ENCODE assay signal across 8 cellular contexts in genomic region chr5:109191153-109191558, GRCh38.
DNase-seq lines count a peak whose midpoint lies in the region; ATAC-seq, FAIRE-seq and TF ChIP-seq lines count a peak whose summit lies in the region.

No MANE protein-coding gene starts in this region.

- no peak overlapping the region for H3K4ac ChIP-seq in IMR-90 (ENCODE audit: low read depth, low read length)

- peaks cover 2% of the 10 kb centered on the region for H3K36me3 ChIP-seq in IMR-90 (ENCODE audit: control insufficient read depth, insufficient read depth, low read length)

- POLR2A ChIA-PET in IMR-90 (lab: Charles Lee; ENCODE audit: unreplicated experiment): no interaction called here

- no peak for TF ChIP-seq CTCF in IMR-90 (conservative IDR thresholded peaks at IDR 0.05; ENCODE audit: low read depth, low read length)

- H3K23ac ChIP-seq in IMR-90 (ENCODE audit: low read depth, low read length): no peak overlapping the region

- intact Hi-C loops in IMR-90 (cut with micrococcal nuclease): no loop called here

- 0 out of 2 replicates have a peak, but pooled peaks cover under 1% of the 10 kb centered on the region for H3K9me1 ChIP-seq in IMR-90 (ENCODE audit: insufficient read depth, low read length)

- H3K4me3 ChIP-seq in IMR-90 (ENCODE audit: insufficient read depth, low read depth, low read length): no peak overlapping the region

- no peaks in the 10 kb centered on the region for H3K9me3 ChIP-seq in IMR-90 (ENCODE audit: control insufficient read depth, insufficient read depth, low read length)

- no peak overlapping the region for H2AFZ ChIP-seq in IMR-90 (replicated peaks; ENCODE audit: low read length, poor library complexity)

- no CpG with 5 or more reads among the region's 2 CpGs for WGBS in IMR-90 (ENCODE audit: extremely low coverage in 2 of 2, insufficient read length in 1 of 2), 2 experiments

- no peak overlapping the region for H2BK20ac ChIP-seq in IMR-90 (ENCODE audit: low read depth, low read length)

- no peak overlapping the region for H3K27ac ChIP-seq in IMR-90 (ENCODE audit: insufficient read depth, low read length)

- H2BK120ac ChIP-seq in IMR-90 (ENCODE audit: low read depth, low read length): no peak overlapping the region

- in situ Hi-C loops in IMR-90 (cut with MboI; ENCODE audit: low sequenced_read_pairs): no loop called here

- no peak overlapping the region for H3K56ac ChIP-seq in IMR-90 (ENCODE audit: extremely low read depth, insufficient read depth, low read length)

- no peak overlapping the region for H2BK15ac ChIP-seq in IMR-90 (ENCODE audit: low read depth, low read length)

- no peaks in the 10 kb centered on the region for H3K27me3 ChIP-seq in IMR-90 (ENCODE audit: control insufficient read depth, insufficient read depth, low read length)

- H3K4me2 ChIP-seq in IMR-90 (ENCODE audit: low read depth, low read length): no peak overlapping the region

- no TSS peak for BruUV-seq in IMR-90 (replicated peaks; lab: Mats Ljungman, UMichigan)

- no peak overlapping the region for H3K9ac ChIP-seq in IMR-90 (ENCODE audit: low read depth, low read length)

- dilution Hi-C loops in IMR-90 (cut with HindIII; ENCODE audit: low sequenced_read_pairs, unreplicated experiment): no loop called here

- peak; percentile 75 for ATAC-seq in GM19395 (IDR thresholded peaks at IDR 0.05; ENCODE audit: unreplicated experiment)
- ATAC-seq in IMR-90 (ENCODE audit: low read depth): no peak
- ATAC-seq in HG03097 (IDR thresholded peaks at IDR 0.05; ENCODE audit: low FRiP score, unreplicated experiment): no peak
- no peak for ATAC-seq in HG03139 (IDR thresholded peaks at IDR 0.05; ENCODE audit: unreplicated experiment)

- H3K79me1 ChIP-seq in IMR-90 (ENCODE audit: low read depth in 1 of 2, low read length in 2 of 2): no peaks in the 10 kb centered on the region

- no peak overlapping the region for H3K18ac ChIP-seq in IMR-90 (ENCODE audit: low read depth, low read length)

- H2BK5ac ChIP-seq in IMR-90 (ENCODE audit: low read depth, low read length, poor library complexity, severe bottlenecking): no peak overlapping the region

- TF ChIP-seq RAD21 in IMR-90 (IDR thresholded peaks at IDR 0.05; ENCODE audit: low read length): no peak

- H2AK5ac ChIP-seq in IMR-90 (ENCODE audit: low read depth, low read length): no peak overlapping the region

- peak; percentile 15 for FAIRE-seq in endometrium (lab: Jason Lieb, UNC)

- CTCF ChIA-PET in IMR-90 (lab: Yijun Ruan, JAX): no interaction called here

- no peak for TF ChIP-seq POLR2A in IMR-90 (IDR thresholded peaks at IDR 0.05; ENCODE audit: low read depth, low read length)

- no peak overlapping the region for H4K91ac ChIP-seq in IMR-90 (ENCODE audit: insufficient read depth, low read depth, low read length)

- peaks cover 5% of the 10 kb centered on the region; the same call in 1 of the 2 replicates for H3K4me1 ChIP-seq in IMR-90 (ENCODE audit: control insufficient read depth, insufficient read depth, low read length)

- H3K14ac ChIP-seq in IMR-90 (replicated peaks; ENCODE audit: low read depth, low read length): no peak overlapping the region

- H2AK9ac ChIP-seq in IMR-90 (replicated peaks; ENCODE audit: low read depth, low read length, poor library complexity): no peak overlapping the region

- H4K5ac ChIP-seq in IMR-90 (ENCODE audit: low read depth, low read length): no peak overlapping the region

- no peak overlapping the region for H4K8ac ChIP-seq in IMR-90 (ENCODE audit: low read depth in 2 of 2, low read length in 2 of 2)

- H4K20me1 ChIP-seq in IMR-90 (ENCODE audit: insufficient read depth, low read length): no peaks in the 10 kb centered on the region

- DNase-seq in AG20443 (ENCODE audit: low spot score): peak; percentile 40
- peak; percentile 64 for DNase-seq in IMR-90
- no peak for DNase-seq in SKM-1 treated with dmso at 0.1 percent for 144 hours (lab: John Stamatoyannopoulos, UW; ENCODE audit: unreplicated experiment)
- DNase-seq in activated CD8-positive, alpha-beta memory T cell treated with anti-CD3 and anti-CD28 coated beads, Interleukin-2, amount 50 U/mL, for 4 hours: no peak

TF ChIP-seq in IMR-90, 13 proteins besides CTCF, POLR2A, EP300 and RAD21:
- TF ChIP-seq FOS (IDR thresholded peaks at IDR 0.05; ENCODE audit: low read depth, low read length) (peak; percentile 19; the same call in 1 of the 2 replicates), MXI1 (IDR thresholded peaks at IDR 0.05; ENCODE audit: borderline replicate concordance, low read depth, low read length) (no peak), SMC3 (IDR thresholded peaks at IDR 0.05; ENCODE audit: low read depth, low read length) (no peak), CEBPB (IDR thresholded peaks at IDR 0.05; ENCODE audit: low read depth, low read length) (no peak), MAZ (IDR thresholded peaks at IDR 0.05; ENCODE audit: borderline replicate concordance, low read depth, low read length) (no peak), RFX5 (IDR thresholded peaks at IDR 0.05; ENCODE audit: low read depth, low read length) (no peak), CHD1 (IDR thresholded peaks at IDR 0.05; ENCODE audit: low read depth, low read length) (no peak), NFE2L2 (IDR thresholded peaks at IDR 0.05; ENCODE audit: low read depth, low read length) (peak; percentile 95), BHLHE40 (IDR thresholded peaks at IDR 0.05; ENCODE audit: low read depth, low read length) (no peak), RCOR1 (IDR thresholded peaks at IDR 0.05; ENCODE audit: insufficient replicate concordance, low read length) (no peak), MAFK (IDR thresholded peaks at IDR 0.05; ENCODE audit: low read depth, low read length) (peak; percentile 92)
- TF ChIP-seq, protein P1, sequence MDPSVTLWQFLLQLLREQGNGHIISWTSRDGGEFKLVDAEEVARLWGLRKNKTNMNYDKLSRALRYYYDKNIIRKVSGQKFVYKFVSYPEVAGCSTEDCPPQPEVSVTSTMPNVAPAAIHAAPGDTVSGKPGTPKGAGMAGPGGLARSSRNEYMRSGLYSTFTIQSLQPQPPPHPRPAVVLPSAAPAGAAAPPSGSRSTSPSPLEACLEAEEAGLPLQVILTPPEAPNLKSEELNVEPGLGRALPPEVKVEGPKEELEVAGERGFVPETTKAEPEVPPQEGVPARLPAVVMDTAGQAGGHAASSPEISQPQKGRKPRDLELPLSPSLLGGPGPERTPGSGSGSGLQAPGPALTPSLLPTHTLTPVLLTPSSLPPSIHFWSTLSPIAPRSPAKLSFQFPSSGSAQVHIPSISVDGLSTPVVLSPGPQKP (IDR thresholded peaks at IDR 0.05; ENCODE audit: borderline replicate concordance, low read depth, low read length): no peak
- TF ChIP-seq, protein P2, sequence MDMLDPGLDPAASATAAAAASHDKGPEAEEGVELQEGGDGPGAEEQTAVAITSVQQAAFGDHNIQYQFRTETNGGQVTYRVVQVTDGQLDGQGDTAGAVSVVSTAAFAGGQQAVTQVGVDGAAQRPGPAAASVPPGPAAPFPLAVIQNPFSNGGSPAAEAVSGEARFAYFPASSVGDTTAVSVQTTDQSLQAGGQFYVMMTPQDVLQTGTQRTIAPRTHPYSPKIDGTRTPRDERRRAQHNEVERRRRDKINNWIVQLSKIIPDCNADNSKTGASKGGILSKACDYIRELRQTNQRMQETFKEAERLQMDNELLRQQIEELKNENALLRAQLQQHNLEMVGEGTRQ (IDR thresholded peaks at IDR 0.05; ENCODE audit: low read depth, low read length): no peak

Comparison
In these comparisons a context has a peak if more than half of its experiments do, and no peak if none do; other contexts are left out.
1. DNase-seq: peak in AG20443 (single experiment) and IMR-90 (single experiment); none in SKM-1 treated with dmso at 0.1 percent for 144 hours (single experiment) and activated CD8-positive, alpha-beta memory T cell treated with anti-CD3 and anti-CD28 coated beads, Interleukin-2, amount 50 U/mL, for 4 hours (single experiment).